ENCODE assay signal across 15 cellular contexts in genomic region chr2:159076233-159076632, GRCh38.
DNase-seq lines count a peak whose midpoint lies in the region; ATAC-seq and TF ChIP-seq lines count a peak whose summit lies in the region.
"Had no signal": no experiment of that assay in that cellular context is flagged by ENCODE, and none has a peak within 500 bp of the region (broad histone marks: within the 10 kb centered on the region; RNA-seq: fewer than 3 reads in every experiment).

No MANE protein-coding gene starts in this region.

- H3K36me3 Mint-ChIP-seq in chondrocyte (ENCODE audit: low read depth) = no peaks in the 10 kb centered on the region
- no peaks in the 10 kb centered on the region for H3K36me3 Mint-ChIP-seq in activated naive CD8-positive, alpha-beta T cell treated with anti-CD3 and anti-CD28 coated beads, Interleukin-2, amount 50 U/mL, for 24 hours (ENCODE audit: low read depth)
- H3K36me3 Mint-ChIP-seq: naive thymus-derived CD4-positive, alpha-beta T cell had no signal

- WGBS in right lobe of liver (ENCODE audit: insufficient coverage, low coverage, low lambda C conversion rate, missing lambda C conversion rate) = 75% methylated on average over 2 of the region's 2 CpGs

- H3K9me3 Mint-ChIP-seq in chondrocyte (ENCODE audit: low read depth) = no peaks in the 10 kb centered on the region
- H3K9me3 Mint-ChIP-seq in activated naive CD8-positive, alpha-beta T cell treated with anti-CD3 and anti-CD28 coated beads, Interleukin-2, amount 50 U/mL, for 24 hours = no peaks in the 10 kb centered on the region

- no peaks in the 10 kb centered on the region for H3K4me1 ChIP-seq in right lobe of liver

- peak; percentile 14 for TF ChIP-seq CTCF in chondrocyte (IDR thresholded peaks at IDR 0.05)
- no peak for TF ChIP-seq CTCF in right lobe of liver (IDR thresholded peaks at IDR 0.05)

- H3K27ac Mint-ChIP-seq in chondrocyte (ENCODE audit: unreplicated experiment) = peak overlapping the region; percentile 81
- no peak overlapping the region for H3K27ac Mint-ChIP-seq in activated naive CD8-positive, alpha-beta T cell treated with anti-CD3 and anti-CD28 coated beads, Interleukin-2, amount 50 U/mL, for 24 hours
- H3K27ac Mint-ChIP-seq: naive thymus-derived CD4-positive, alpha-beta T cell had no signal

- no peaks in the 10 kb centered on the region for H3K27me3 ChIP-seq in right lobe of liver
- H3K27me3 ChIP-seq: tibial nerve had no signal

- intact Hi-C loops in Right ventricle myocardium superior (cut with DNase I) (no loop called here), cardiac septum (cut with DNase I) (no loop called here), right lobe of liver (cut with DNase I) (no loop called here)

- no peaks in the 10 kb centered on the region for H3K9me3 ChIP-seq in right lobe of liver
- H3K9me3 ChIP-seq: tibial nerve had no signal

- H3K4me1 Mint-ChIP-seq in chondrocyte (ENCODE audit: low read depth) = peaks cover 41% of the 10 kb centered on the region
- H3K4me1 Mint-ChIP-seq in activated naive CD8-positive, alpha-beta T cell treated with anti-CD3 and anti-CD28 coated beads, Interleukin-2, amount 50 U/mL, for 24 hours = no peaks in the 10 kb centered on the region

- H3K27ac ChIP-seq in right lobe of liver = no peak overlapping the region

- no peaks in the 10 kb centered on the region for H3K27me3 Mint-ChIP-seq in chondrocyte (ENCODE audit: low read depth)
- no peaks in the 10 kb centered on the region for H3K27me3 Mint-ChIP-seq in activated naive CD8-positive, alpha-beta T cell treated with anti-CD3 and anti-CD28 coated beads, Interleukin-2, amount 50 U/mL, for 24 hours

- in situ Hi-C loops in KBM-7 (cut with MboI; ENCODE audit: low pct_unique_long_range_greater_than_20kb, low sequenced_read_pairs) = no loop called here

- peak; percentile 72 for ATAC-seq in Right ventricle myocardium superior (ENCODE audit: poor library complexity)
- ATAC-seq in right lobe of liver = peak in 3 of 4 donors; percentile 31 to 77 (median 60)
- ATAC-seq in activated naive CD8-positive, alpha-beta T cell treated with anti-CD3 and anti-CD28 coated beads, Interleukin-2, amount 50 U/mL, for 24 hours = no peak
- ATAC-seq in HG02981 (IDR thresholded peaks at IDR 0.05; ENCODE audit: unreplicated experiment) = no peak
- ATAC-seq: naive thymus-derived CD4-positive, alpha-beta T cell had no signal

- no peaks in the 10 kb centered on the region for H3K36me3 ChIP-seq in right lobe of liver
- H3K36me3 ChIP-seq: tibial nerve had no signal

- no peak overlapping the region for H3K4me3 ChIP-seq in right lobe of liver
- H3K4me3 ChIP-seq: skin epidermis, tibial nerve had no signal

- no peak overlapping the region for H3K4me3 Mint-ChIP-seq in chondrocyte (ENCODE audit: unreplicated experiment)
- no peak overlapping the region for H3K4me3 Mint-ChIP-seq in activated naive CD8-positive, alpha-beta T cell treated with anti-CD3 and anti-CD28 coated beads, Interleukin-2, amount 50 U/mL, for 24 hours
- H3K4me3 Mint-ChIP-seq: naive thymus-derived CD4-positive, alpha-beta T cell had no signal

- no peak for DNase-seq in Right ventricle myocardium superior
- DNase-seq in cardiac septum (ENCODE audit: low spot score) = no peak
- no peak for DNase-seq in chondrocyte (ENCODE audit: low spot score)
- no peak for DNase-seq in right lobe of liver
- DNase-seq in KBM-7 = no peak
- DNase-seq in activated naive CD8-positive, alpha-beta T cell treated with anti-CD3 and anti-CD28 coated beads, Interleukin-2, amount 50 U/mL, for 24 hours = no peak
- no peak for DNase-seq in NCI-H774 (lab: John Stamatoyannopoulos, UW)
- DNase-seq: DMS53; naive thymus-derived CD4-positive, alpha-beta T cell; NCI-H1436; NCI-H524 treated with DMSO at 0.1 percent for 48 hours; RPMI8226 had no signal

- TF ChIP-seq POLR2A in right lobe of liver (IDR thresholded peaks at IDR 0.05) = no peak

Comparison
In these comparisons a context has a peak if more than half of its experiments do, and no peak if none do; other contexts are left out.
1. ATAC-seq: peak in Right ventricle myocardium superior (single experiment) and right lobe of liver (3 of 4); none in activated naive CD8-positive, alpha-beta T cell treated with anti-CD3 and anti-CD28 coated beads, Interleukin-2, amount 50 U/mL, for 24 hours (single experiment) and HG02981 (single experiment).